9 cellular contexts compared by ENCODE assay signal in genomic region chr18:11500153-11501122, GRCh38.
A peak's percentile ranks its signal among the peaks of the same experiment; 100 is the strongest.
DNase-seq lines count a peak whose midpoint lies in the region; ATAC-seq and TF ChIP-seq lines count a peak whose summit lies in the region.
"Had no signal": no experiment of that assay in that cellular context is flagged by ENCODE, and none has a peak within 500 bp of the region (broad histone marks: within the 10 kb centered on the region; RNA-seq: fewer than 3 reads in every experiment).

No MANE protein-coding gene starts in this region.

- peaks cover 5% of the 10 kb centered on the region for H3F3A ChIP-seq in SK-N-SH (replicated peaks; ENCODE audit: insufficient read depth)

- ATAC-seq in HG03025 (IDR thresholded peaks at IDR 0.05; ENCODE audit: low FRiP score, unreplicated experiment) (peak; percentile 63), gastroesophageal sphincter (no peak), GM21528 (IDR thresholded peaks at IDR 0.05; ENCODE audit: low FRiP score, unreplicated experiment) (no peak)

- no peak for TF ChIP-seq POLR2A in gastroesophageal sphincter (IDR thresholded peaks at IDR 0.05)

- H3K27ac ChIP-seq in SK-N-SH (ENCODE audit: low read depth in 2 of 2, low read length in 1 of 2) (peak overlapping the region in 1 of 2 experiments; percentile 0; a peak in 1 of 4 replicates), gastroesophageal sphincter (no peak overlapping the region)

- no peak for TF ChIP-seq CTCF in GM12864 (IDR thresholded peaks at IDR 0.05; ENCODE audit: low read depth, low read length, missing control alignments)
- TF ChIP-seq CTCF in SK-N-SH (IDR thresholded peaks at IDR 0.05): no peak
- no peak for TF ChIP-seq CTCF in mesothelial cell of epicardium (IDR thresholded peaks at IDR 0.05; ENCODE audit: unreplicated experiment)
- no peak for TF ChIP-seq CTCF in gastroesophageal sphincter (IDR thresholded peaks at IDR 0.05)

- H3K27me3 ChIP-seq in SK-N-SH (ENCODE audit: insufficient read depth) (no peaks in the 10 kb centered on the region; the same call in 1 of the 2 replicates), gastroesophageal sphincter (no peaks in the 10 kb centered on the region)

- H3K4me2 ChIP-seq in SK-N-SH: 0 out of 2 replicates have a peak overlapping the region, but pooled peaks have one; percentile 18

- CTCF ChIA-PET in SK-N-SH (lab: Yijun Ruan, JAX): interaction anchor here (0.6 to 1.4 kb wide), 5 partner anchors 17 to 655 kb away, joined by 3 to 4 read pairs (median 3); no protein-coding TSS in a partner anchor

- no peaks in the 10 kb centered on the region for H3K79me2 ChIP-seq in SK-N-SH (ENCODE audit: insufficient read depth)

- TF ChIP-seq EP300 in SK-N-SH (IDR thresholded peaks at IDR 0.05; ENCODE audit: borderline replicate concordance in 1 of 2, low read depth in 1 of 2, low read length in 1 of 2) (peak in 1 of 2 experiments; percentile 76; a peak in 2 of 4 replicates), gastroesophageal sphincter (IDR thresholded peaks at IDR 0.05) (no peak)

- no peak for TF ChIP-seq RAD21 in SK-N-SH (IDR thresholded peaks at IDR 0.05; ENCODE audit: low read length)

- H3K27me3 Mint-ChIP-seq in mesothelial cell of epicardium (ENCODE audit: low read depth): no peaks in the 10 kb centered on the region

- peak overlapping the region; percentile 45 for H3K27ac Mint-ChIP-seq in mesothelial cell of epicardium

- no peak overlapping the region for H2AFZ ChIP-seq in SK-N-SH (ENCODE audit: low read depth)

- 3% methylated on average over 8 of the region's 8 CpGs for WGBS in SK-N-SH (ENCODE audit: low lambda C conversion rate)
- WGBS in gastroesophageal sphincter (ENCODE audit: low coverage in 1 of 2), 2 donors: 35 to 47% methylated on average over 4 to 8 of the region's 8 CpGs

- DNase-seq in GM12864 (ENCODE audit: low read depth) (peak; percentile 22), SK-N-SH (no peak), mesothelial cell of epicardium (ENCODE audit: low spot score in 2 of 2, unreplicated experiment in 2 of 2) (no peak), NCI-H2227 treated with DMSO at 0.1 percent for 48 hours (lab: John Stamatoyannopoulos, UW) (no peak)
- no peak for DNase-seq in activated CD4-positive, alpha-beta T cell treated with anti-CD3 and anti-CD28 coated beads for 4 hours
- DNase-seq: activated naive CD4-positive, alpha-beta T cell had no signal

- H3K9me3 ChIP-seq in SK-N-SH: no peaks in the 10 kb centered on the region
- no peaks in the 10 kb centered on the region for H3K9me3 ChIP-seq in gastroesophageal sphincter

- no peak overlapping the region for H3K4me3 Mint-ChIP-seq in mesothelial cell of epicardium

- H3K9me3 Mint-ChIP-seq in mesothelial cell of epicardium: peaks cover 17% of the 10 kb centered on the region

- peaks cover 24% of the 10 kb centered on the region for H3K4me1 Mint-ChIP-seq in mesothelial cell of epicardium

- H3K4me3 ChIP-seq in GM12864 (ENCODE audit: low read depth, low read length) (no peak overlapping the region), SK-N-SH (ENCODE audit: low read depth in 2 of 2, low read length in 1 of 2) (no peak overlapping the region), gastroesophageal sphincter (no peak overlapping the region)

- H3K36me3 ChIP-seq in SK-N-SH (replicated peaks in 1 of 2; ENCODE audit: control insufficient read depth in 1 of 2, insufficient read depth in 2 of 2, low read length in 1 of 2) (no peaks in the 10 kb centered on the region), gastroesophageal sphincter (no peaks in the 10 kb centered on the region)

- no peaks in the 10 kb centered on the region for H3K9me2 ChIP-seq in SK-N-SH

- H3K36me3 Mint-ChIP-seq in mesothelial cell of epicardium: no peaks in the 10 kb centered on the region

- H3K4me1 ChIP-seq in SK-N-SH (ENCODE audit: control insufficient read depth in 1 of 2, insufficient read depth in 2 of 2, low read depth in 1 of 2, low read length in 1 of 2) (peaks cover 0 to 7% of the 10 kb centered on the region in 2 experiments; a peak in 1 of 4 replicates), gastroesophageal sphincter (peaks cover 0 to 13% (median 0%) of the 10 kb centered on the region in 3 donors)

- H3K9ac ChIP-seq in SK-N-SH: no peak overlapping the region

- POLR2A ChIA-PET in SK-N-SH (lab: Yijun Ruan, JAX): no interaction called here

- no peaks in the 10 kb centered on the region for H4K20me1 ChIP-seq in SK-N-SH (ENCODE audit: insufficient read depth)

TF ChIP-seq in SK-N-SH, 30 proteins besides CTCF, POLR2A, EP300 and RAD21:
- TF ChIP-seq CHD2 (IDR thresholded peaks at IDR 0.05; ENCODE audit: low read length, partially characterized antibody) (no peak), MEF2A (IDR thresholded peaks at IDR 0.05; ENCODE audit: borderline replicate concordance, low read depth) (0 out of 2 replicates have a peak, but pooled peaks have one; percentile 25), FOXM1 (IDR thresholded peaks at IDR 0.05; ENCODE audit: low read depth) (0 out of 2 replicates have a peak, but pooled peaks have one; percentile 21), FOSL2 (IDR thresholded peaks at IDR 0.05; ENCODE audit: borderline replicate concordance, low read depth) (peak; percentile 93), MAX (IDR thresholded peaks at IDR 0.05; ENCODE audit: low read depth) (0 out of 2 replicates have a peak, but pooled peaks have one; percentile 32), TCF12 (IDR thresholded peaks at IDR 0.05) (peak; percentile 90), IRF3 (IDR thresholded peaks at IDR 0.05; ENCODE audit: low read depth, low read length) (no peak), GATA2 (CRISPR knock-in tag; IDR thresholded peaks at IDR 0.05) (no peak), SIN3A (IDR thresholded peaks at IDR 0.05; ENCODE audit: borderline replicate concordance, low read depth, low read length) (no peak), PBX3 (IDR thresholded peaks at IDR 0.05) (peak; percentile 77), NRF1 (IDR thresholded peaks at IDR 0.05; ENCODE audit: low read depth, low read length) (no peak), TEAD4 (IDR thresholded peaks at IDR 0.05; ENCODE audit: borderline replicate concordance, insufficient read depth) (peak; percentile 70), GABPA (IDR thresholded peaks at IDR 0.05; ENCODE audit: low read depth) (no peak), JUND (IDR thresholded peaks at IDR 0.05) (peak; percentile 85), POLR2AphosphoS5 (IDR thresholded peaks at IDR 0.05; ENCODE audit: low read depth, low read length) (0 out of 2 replicates have a peak, but pooled peaks have one; percentile 16), NFIC (IDR thresholded peaks at IDR 0.05; ENCODE audit: borderline replicate concordance) (peak; percentile 46; the same call in 1 of the 2 replicates), SMC3 (IDR thresholded peaks at IDR 0.05; ENCODE audit: low read depth, low read length) (no peak), USF1 (IDR thresholded peaks at IDR 0.05; ENCODE audit: borderline replicate concordance, low read depth) (no peak), RXRA (IDR thresholded peaks at IDR 0.05; ENCODE audit: borderline replicate concordance, low read depth) (peak; percentile 84; the same call in 1 of the 2 replicates)
